ENCODE assay signal across 2 cellular contexts in genomic region chr20:31981784-31982183, GRCh38.
A peak's percentile ranks its signal among the peaks of the same experiment; 100 is the strongest.
TF ChIP-seq lines count a peak whose summit lies in the region.

No MANE protein-coding gene starts in this region.

TF ChIP-seq in HEK293, 187 proteins besides CTCF, POLR2A, EP300 and RAD21 (continued from another document):
- peak; percentile 69; the same call in 1 of the 2 replicates for TF ChIP-seq REST (tag by site-specific recombination; IDR thresholded peaks at IDR 0.05)
TF ChIP-seq in HEK293: peak in this region for 1.

TF ChIP-seq in WTC11, 78 proteins besides CTCF, POLR2A, EP300 and RAD21 (continued from another document):
- TF ChIP-seq AFF4 (CRISPR knock-in tag; IDR thresholded peaks at IDR 0.05; ENCODE audit: borderline replicate concordance) (no peak), ELF4 (CRISPR knock-in tag; IDR thresholded peaks at IDR 0.05; ENCODE audit: low read depth) (no peak), ZNF219 (CRISPR knock-in tag; IDR thresholded peaks at IDR 0.05; ENCODE audit: borderline replicate concordance) (no peak), ZBTB43 (CRISPR knock-in tag; IDR thresholded peaks at IDR 0.05) (no peak), ZNF121 (CRISPR knock-in tag; IDR thresholded peaks at IDR 0.05) (no peak), ZSCAN18 (CRISPR knock-in tag; IDR thresholded peaks at IDR 0.05) (no peak), SMAD4 (CRISPR knock-in tag; IDR thresholded peaks at IDR 0.05) (no peak), FOXP4 (CRISPR knock-in tag; IDR thresholded peaks at IDR 0.05) (no peak), ZNF396 (CRISPR knock-in tag; IDR thresholded peaks at IDR 0.05; ENCODE audit: borderline replicate concordance) (no peak), E2F4 (CRISPR knock-in tag; IDR thresholded peaks at IDR 0.05; ENCODE audit: borderline replicate concordance, low read depth) (no peak), MXD4 (CRISPR knock-in tag; IDR thresholded peaks at IDR 0.05; ENCODE audit: borderline replicate concordance) (no peak), JUN (CRISPR knock-in tag; IDR thresholded peaks at IDR 0.05) (no peak), SMAD3 (CRISPR knock-in tag; IDR thresholded peaks at IDR 0.05; ENCODE audit: borderline replicate concordance) (no peak), OVOL2 (CRISPR knock-in tag; IDR thresholded peaks at IDR 0.05; ENCODE audit: borderline replicate concordance) (no peak), GTF2I (CRISPR knock-in tag; conservative IDR thresholded peaks at IDR 0.05) (no peak), ATF1 (CRISPR knock-in tag; IDR thresholded peaks at IDR 0.05) (no peak), CREB1 (CRISPR knock-in tag; IDR thresholded peaks at IDR 0.05) (no peak)
